In genomic region chr2:603427-603826, GRCh38 we compare ENCODE assay signal across 21 cellular contexts.
DNase-seq lines count a peak whose midpoint lies in the region; ATAC-seq and TF ChIP-seq lines count a peak whose summit lies in the region.
"Had no signal": no experiment of that assay in that cellular context is flagged by ENCODE, and none has a peak within 500 bp of the region (broad histone marks: within the 10 kb centered on the region; RNA-seq: fewer than 3 reads in every experiment).

No MANE protein-coding gene starts in this region.

- peak overlapping the region; percentile 19; the same call in 1 of the 2 replicates for H3K9ac ChIP-seq in PC-3 (ENCODE audit: low read length)

- H3K4me1 ChIP-seq in PC-3 (ENCODE audit: insufficient read depth, low read length) (peaks cover 19% of the 10 kb centered on the region), adrenal gland (replicated peaks in 1 of 2) (peaks cover 0 to 7% of the 10 kb centered on the region in 2 donors)
- H3K4me1 ChIP-seq: Caco-2 had no signal

- H3K27me3 ChIP-seq in PC-3 (ENCODE audit: low read length): no peaks in the 10 kb centered on the region
- no peaks in the 10 kb centered on the region for H3K27me3 ChIP-seq in adrenal gland
- H3K27me3 ChIP-seq in MG63: no peaks in the 10 kb centered on the region

- H3K9me3 ChIP-seq in PC-3 (ENCODE audit: low read length) (0 out of 2 replicates have a peak, but pooled peaks cover 5% of the 10 kb centered on the region), adrenal gland (replicated peaks in 1 of 3) (no peaks in the 10 kb centered on the region), MG63 (no peaks in the 10 kb centered on the region)

- H3K36me3 Mint-ChIP-seq in osteocyte (ENCODE audit: unreplicated experiment): no peaks in the 10 kb centered on the region
- H3K36me3 Mint-ChIP-seq: CD8-positive, alpha-beta T cell had no signal

- no TSS peak for BruUV-seq in PC-3 (replicated peaks; lab: Mats Ljungman, UMichigan)

- POLR2A ChIA-PET in PC-3 (lab: Charles Lee; ENCODE audit: unreplicated experiment): no interaction called here

- DNase-seq in Caki2 (ENCODE audit: low read depth) (peak; percentile 38), PC-3 (no peak), adrenal gland (peak in 2 of 7 donors; percentile 48 to 52), osteocyte (ENCODE audit: extremely low spot score, unreplicated experiment) (peak; percentile 34), MG63 (no peak)
- no peak for DNase-seq in activated naive CD4-positive, alpha-beta T cell treated with anti-CD3 and anti-CD28 coated beads, Interleukin-2, amount 50 U/mL, for 16 hours
- DNase-seq: Caco-2; CD8-positive, alpha-beta T cell; DMS79 treated with DMSO at 0.1 percent for 48 hours; Kasumi-1; MV-4-11; NCI-H1105; NCI-H2029; NCI-H446 treated with DMSO at 0.1 percent for 48 hours; NCI-H526; NCI-H82; NK-92 treated with Interleukin-12 subunit alpha and Interleukin-12 subunit beta, amount 100 ng/mL, for 24 hours; RPMI8226; SHP77 had no signal

- H3K9me3 Mint-ChIP-seq in osteocyte (ENCODE audit: unreplicated experiment): no peaks in the 10 kb centered on the region
- H3K9me3 Mint-ChIP-seq: CD8-positive, alpha-beta T cell had no signal

- WGBS in adrenal gland, 4 donors: 79 to 90% (median 88%) methylated on average over 5 of the region's 5 CpGs

- H3K36me3 ChIP-seq in PC-3 (ENCODE audit: low read depth, low read length) (no peaks in the 10 kb centered on the region), adrenal gland (replicated peaks in 1 of 2) (no peaks in the 10 kb centered on the region), MG63 (no peaks in the 10 kb centered on the region)

- H3K27ac Mint-ChIP-seq in osteocyte (ENCODE audit: unreplicated experiment): no peak overlapping the region
- H3K27ac Mint-ChIP-seq: CD8-positive, alpha-beta T cell had no signal

- no peaks in the 10 kb centered on the region for H3K79me2 ChIP-seq in PC-3 (ENCODE audit: low read length)

- H3K27ac ChIP-seq in PC-3 (ENCODE audit: low read length) (peak overlapping the region; percentile 86), adrenal gland (peak overlapping the region in 4 of 5 donors; percentile 40 to 91 (median 56))
- H3K27ac ChIP-seq: SK-N-MC had no signal

- H3K4me1 Mint-ChIP-seq in osteocyte (ENCODE audit: unreplicated experiment): peaks cover 8% of the 10 kb centered on the region

- no peaks in the 10 kb centered on the region for H3K9me2 ChIP-seq in PC-3 (replicated peaks; ENCODE audit: low read length)

- no peaks in the 10 kb centered on the region for H4K20me1 ChIP-seq in PC-3 (ENCODE audit: low read length)

- peaks cover 4% of the 10 kb centered on the region for H3K27me3 Mint-ChIP-seq in osteocyte (ENCODE audit: unreplicated experiment)

- ATAC-seq in PC-3: peak; percentile 9
- ATAC-seq in GM18520 (IDR thresholded peaks at IDR 0.05; ENCODE audit: unreplicated experiment): no peak
- ATAC-seq: CD8-positive, alpha-beta T cell had no signal

- H3K4me3 Mint-ChIP-seq in osteocyte (ENCODE audit: unreplicated experiment): no peak overlapping the region
- H3K4me3 Mint-ChIP-seq: CD8-positive, alpha-beta T cell had no signal

- CTCF ChIA-PET in PC-3 (lab: Charles Lee): no interaction called here

- intact Hi-C loops in PC-3 (cut with micrococcal nuclease): no loop called here
- intact Hi-C loops in adrenal gland (cut with DNase I): no loop called here

- H3K4me3 ChIP-seq in PC-3 (ENCODE audit: low read length) (no peak overlapping the region), adrenal gland (no peak overlapping the region), MG63 (no peak overlapping the region)
- H3K4me3 ChIP-seq: SK-N-MC had no signal

- TF ChIP-seq CTCF in PC-3 (conservative IDR thresholded peaks at IDR 0.05; ENCODE audit: low read depth, low read length) (no peak), adrenal gland (IDR thresholded peaks at IDR 0.05) (no peak), osteocyte (IDR thresholded peaks at IDR 0.05) (no peak)

- no peaks in the 10 kb centered on the region for H3F3A ChIP-seq in PC-3 (ENCODE audit: low read length, unreplicated experiment)

- no peak overlapping the region for H2AFZ ChIP-seq in PC-3 (ENCODE audit: low read length)

- in situ Hi-C loops in Caki2 (cut with HindIII; ENCODE audit: low pct_unique_long_range_greater_than_20kb, low sequenced_read_pairs): no loop called here

- peak overlapping the region; percentile 21; the same call in 1 of the 2 replicates for H3K4me2 ChIP-seq in PC-3 (ENCODE audit: low read length)

- no peak for TF ChIP-seq POLR2A in adrenal gland (IDR thresholded peaks at IDR 0.05)

Comparison
In these comparisons a context has a peak if more than half of its experiments do, and no peak if none do; other contexts are left out.
1. DNase-seq: peak in Caki2 (single experiment) and osteocyte (single experiment); none in PC-3 (single experiment), activated naive CD4-positive, alpha-beta T cell treated with anti-CD3 and anti-CD28 coated beads, Interleukin-2, amount 50 U/mL, for 16 hours (single experiment) and MG63 (single experiment).